26 cellular contexts compared by ENCODE assay signal in genomic region chr9:94538908-94539307, GRCh38. TPM values are rescaled to one million over a fixed set of nuclear protein-coding genes. Genes with fewer than 3 reads are reported as not detected.
"Had no signal": no experiment of that assay in that cellular context is flagged by ENCODE, and none has a peak within 500 bp of the region (broad histone marks: within the 10 kb centered on the region; RNA-seq: fewer than 3 reads in every experiment).

No MANE protein-coding gene starts in this region.

- H3K27me3 ChIP-seq: stomach, suprapubic skin, testis, thyroid gland, tibial artery, tibial nerve, transverse colon, upper lobe of left lung, upper lobe of right lung, uterus, vagina had no signal

- H3K9me3 ChIP-seq: stomach, suprapubic skin, testis, thoracic aorta, thyroid gland, tibial artery, tibial nerve, transverse colon, upper lobe of left lung, upper lobe of right lung, uterus, vagina had no signal

- H3K36me3 ChIP-seq: stomach, suprapubic skin, thoracic aorta, thyroid gland, tibial artery, tibial nerve, transverse colon, upper lobe of left lung, upper lobe of right lung, uterus, vagina had no signal

- H3K27ac ChIP-seq: stomach, suprapubic skin, testis, thoracic aorta, thyroid gland, tibial artery, tibial nerve, transverse colon, upper lobe of left lung, upper lobe of right lung, uterus, vagina had no signal

- H3K4me3 ChIP-seq: stomach, suprapubic skin, testis, thoracic aorta, thyroid gland, tibial artery, tibial nerve, transverse colon, upper lobe of left lung, upper lobe of right lung, uterus, vagina had no signal

- DNase-seq: stimulated activated CD4-positive, alpha-beta T cell treated with anti-CD3 and anti-CD28 coated beads, Interleukin-2, amount 100 ng/mL, for 48 hours; stimulated activated CD4-positive, alpha-beta T cell treated with anti-CD3 and anti-CD28 coated beads, Interleukin-4, amount 100 ng/mL, for 1 hour; stimulated activated CD4-positive, alpha-beta T cell treated with anti-CD3 and anti-CD28 coated beads, Interleukin-4, amount 100 ng/mL, for 24 hours; stimulated activated CD4-positive, alpha-beta T cell treated with anti-CD3 and anti-CD28 coated beads, Interleukin-4, amount 100 ng/mL, for 4 hours; stimulated activated CD8-positive, alpha-beta memory T cell treated with anti-CD3 and anti-CD28 coated beads, Interleukin-4, amount 100 ng/mL, for 48 hours; stimulated activated naive B cell treated with anti-CD40 and anti-IgM and Interleukin-4, amounts not matched to agents 10 μg/mL and 1 μg/mL and 100 μg/mL, for 72 hours; stimulated activated naive CD4-positive, alpha-beta T cell; stimulated activated naive CD4-positive, alpha-beta T cell treated with Interleukin-2 at 50 U/mL for 16 hours; stimulated activated naive CD8-positive, alpha-beta T cell treated with anti-CD3 and anti-CD28 coated beads, Interleukin-15, amount 100 ng/mL, for 72 hours; stimulated activated naive CD8-positive, alpha-beta T cell treated with anti-CD3 and anti-CD28 coated beads, Interleukin-15, Interleukin-2, amounts not matched to agents 100 U/mL and 50 U/mL, for 24 hours; stomach; substantia nigra; testis; thyroid gland; tibial artery; transverse colon; trophoblast cell; upper lobe of left lung; upper lobe of right lung; uterus had no signal

RNA-seq across cellular contexts. Expression of gene PCAT7, which starts 16.0 kb away (rescaled TPM):
- total RNA-seq: subcutaneous adipose tissue, temporal lobe, thoracic aorta, thyroid gland, uterus, vagina had no signal

RNA-seq across cellular contexts. Expression of gene FBP2, which starts 54.7 kb away (rescaled TPM):
- total RNA-seq: subcutaneous adipose tissue, suprapubic skin, temporal lobe, thyroid gland, tibial nerve, transverse colon, upper lobe of right lung, uterus, vagina had no signal
